ENCODE assay signal across 18 cellular contexts in the genomic region with DNA sequence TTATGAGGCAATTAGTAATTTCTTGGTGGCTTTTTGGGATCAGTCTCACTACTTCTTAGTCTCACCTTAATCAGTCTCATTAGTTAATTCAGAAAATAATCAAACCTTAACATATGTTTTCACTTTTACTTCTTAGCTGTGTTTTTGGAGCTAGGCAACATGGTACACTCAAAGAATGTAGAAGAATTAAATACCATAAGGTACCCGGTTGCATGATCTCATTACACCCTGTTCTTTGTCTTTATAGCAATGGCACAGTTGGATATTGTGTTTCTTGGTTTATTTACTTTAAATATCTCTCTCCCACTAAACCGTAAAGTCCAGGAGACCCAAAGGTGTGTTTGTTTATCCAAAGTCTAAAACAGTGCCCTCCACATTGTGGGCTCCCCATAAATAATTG.
"Had no signal": no experiment of that assay in that cellular context is flagged by ENCODE, and none has a peak within 500 bp of the region (broad histone marks: within the 10 kb centered on the region; RNA-seq: fewer than 3 reads in every experiment).

No MANE protein-coding gene starts in this region.

- H3K4me3 ChIP-seq: adrenal gland, lung, mucosa of descending colon, prostate gland, right lobe of liver, upper lobe of right lung had no signal

- H3K27ac Mint-ChIP-seq: activated naive CD4-positive, alpha-beta T cell treated with anti-CD3 and anti-CD28 coated beads for 36 hours; activated T-helper 17 cell treated with anti-CD3 and anti-CD28 coated beads, Interleukin-2, amount 50 U/mL, for 72 hours; natural killer cell; T-helper 17 cell had no signal

- H3K4me3 Mint-ChIP-seq: activated naive CD4-positive, alpha-beta T cell treated with anti-CD3 and anti-CD28 coated beads for 36 hours; activated T-helper 17 cell treated with anti-CD3 and anti-CD28 coated beads, Interleukin-2, amount 50 U/mL, for 72 hours; natural killer cell; T-helper 17 cell had no signal

- H3K9me3 Mint-ChIP-seq: natural killer cell had no signal

- H3K4me1 Mint-ChIP-seq: activated T-helper 17 cell treated with anti-CD3 and anti-CD28 coated beads, Interleukin-2, amount 50 U/mL, for 72 hours; natural killer cell; T-helper 17 cell had no signal

- H3K27me3 Mint-ChIP-seq: activated T-helper 17 cell treated with anti-CD3 and anti-CD28 coated beads, Interleukin-2, amount 50 U/mL, for 72 hours; T-helper 17 cell had no signal

- H3K36me3 Mint-ChIP-seq: natural killer cell had no signal

- H3K27ac ChIP-seq: adrenal gland, prostate gland, right lobe of liver, upper lobe of right lung had no signal

- H3K4me1 ChIP-seq: adrenal gland, prostate gland, right lobe of liver, upper lobe of right lung had no signal

- ATAC-seq: activated T-helper 17 cell treated with anti-CD3 and anti-CD28 coated beads, Interleukin-2, amount 50 U/mL, for 72 hours; left colon; mucosa of descending colon; natural killer cell; right lobe of liver; stimulated activated naive CD8-positive, alpha-beta T cell treated with anti-CD3 and anti-CD28 coated beads, Interleukin-15, Interleukin-2, amounts not matched to agents 100 U/mL and 50 U/mL, for 24 hours; T-helper 17 cell had no signal

- H3K9me3 ChIP-seq: adrenal gland, prostate gland, right lobe of liver, upper lobe of right lung had no signal

- DNase-seq: activated CD4-positive, alpha-beta T cell treated with anti-CD3 and anti-CD28 coated beads, Interleukin-2, amount 50 U/mL, for 1 hour; activated CD4-positive, CD25-positive, alpha-beta regulatory T cell; activated naive CD4-positive, alpha-beta T cell treated with anti-CD3 and anti-CD28 coated beads for 36 hours; activated T-cell treated with anti-CD3 and anti-CD28 coated beads for 4 hours; adrenal gland; effector memory CD4-positive, alpha-beta T cell; left colon; mucosa of descending colon; natural killer cell; right lobe of liver; stimulated activated CD4-positive, alpha-beta T cell treated with anti-CD3 and anti-CD28 coated beads, Interleukin-4, amount 100 ng/mL, for 1 hour; stimulated activated CD8-positive, alpha-beta memory T cell treated with anti-CD3 and anti-CD28 coated beads, Interleukin-4, amount 100 ng/mL, for 48 hours; stimulated activated naive CD8-positive, alpha-beta T cell treated with anti-CD3 and anti-CD28 coated beads, Interleukin-15, Interleukin-2, amounts not matched to agents 100 U/mL and 50 U/mL, for 24 hours; T-helper 17 cell; upper lobe of right lung had no signal

- H3K27me3 ChIP-seq: adrenal gland, right lobe of liver, upper lobe of right lung had no signal

- H3K36me3 ChIP-seq: adrenal gland, prostate gland, right lobe of liver, upper lobe of right lung had no signal
